18 cellular contexts compared by ENCODE assay signal in genomic region chr9:19634881-19635280, GRCh38.
A peak's percentile ranks its signal among the peaks of the same experiment; 100 is the strongest.
DNase-seq lines count a peak whose midpoint lies in the region; ATAC-seq and TF ChIP-seq lines count a peak whose summit lies in the region.
"Had no signal": no experiment of that assay in that cellular context is flagged by ENCODE, and none has a peak within 500 bp of the region (broad histone marks: within the 10 kb centered on the region; RNA-seq: fewer than 3 reads in every experiment).

No MANE protein-coding gene starts in this region.

- no peaks in the 10 kb centered on the region for H3F3A ChIP-seq in PC-9 (ENCODE audit: insufficient read depth, low read depth)

- H2AFZ ChIP-seq in mesenchymal stem cell (ENCODE audit: low read depth, low read length) (no peak overlapping the region), PC-9 (no peak overlapping the region)

- no peak overlapping the region for H3K14ac ChIP-seq in mesenchymal stem cell (ENCODE audit: low read length in 2 of 2)

- POLR2A ChIA-PET in PC-9 (lab: Charles Lee; ENCODE audit: unreplicated experiment), result no interaction called here

- no TSS peak for BruUV-seq in PC-9 (replicated peaks; lab: Mats Ljungman, UMichigan)

- H2BK15ac ChIP-seq in mesenchymal stem cell (ENCODE audit: low read depth, poor library complexity, severe bottlenecking), result no peak overlapping the region

- TF ChIP-seq CTCF in VCaP (conservative IDR thresholded peaks at IDR 0.05) (no peak), PC-9 (conservative IDR thresholded peaks at IDR 0.05) (no peak)

- no peak overlapping the region for H4K91ac ChIP-seq in mesenchymal stem cell (ENCODE audit: low read length)

- H3K27me3 ChIP-seq in mesenchymal stem cell (ENCODE audit: control insufficient read depth in 1 of 2, insufficient read depth in 1 of 2, low read length in 2 of 2) (no peaks in the 10 kb centered on the region), PC-9 (ENCODE audit: insufficient read depth, low read depth) (no peaks in the 10 kb centered on the region)

- ATAC-seq in HG02885 (IDR thresholded peaks at IDR 0.05; ENCODE audit: poor library complexity, unreplicated experiment), result no peak
- ATAC-seq: GM12878 had no signal

- CTCF ChIA-PET in PC-9 (lab: Charles Lee), result no interaction called here

- no peak overlapping the region for H2BK120ac ChIP-seq in mesenchymal stem cell (ENCODE audit: low read depth, low read length)

- no peaks in the 10 kb centered on the region for H3K79me1 ChIP-seq in mesenchymal stem cell (replicated peaks; ENCODE audit: low read length, poor library complexity, severe bottlenecking)

- no peak overlapping the region for H3K18ac ChIP-seq in mesenchymal stem cell (ENCODE audit: low read depth in 1 of 2, low read length in 2 of 2)

- H3K4me3 ChIP-seq in mesenchymal stem cell (ENCODE audit: insufficient read depth in 1 of 2, low read depth in 1 of 2, low read length in 2 of 2), result no peak overlapping the region
- no peak overlapping the region for H3K4me3 ChIP-seq in PC-9
- H3K4me3 ChIP-seq: GM12878 had no signal

- H3K36me3 ChIP-seq in mesenchymal stem cell (ENCODE audit: control insufficient read depth in 1 of 2, insufficient read depth in 2 of 2, low read depth in 1 of 2, low read length in 2 of 2) (no peaks in the 10 kb centered on the region), PC-9 (ENCODE audit: low read depth) (no peaks in the 10 kb centered on the region)

- H3K9me3 ChIP-seq in mesenchymal stem cell (ENCODE audit: control insufficient read depth, low read length) (no peaks in the 10 kb centered on the region), PC-9 (ENCODE audit: insufficient read depth, low read depth) (no peaks in the 10 kb centered on the region)

- H3K9ac ChIP-seq in mesenchymal stem cell (ENCODE audit: low read length), result no peak overlapping the region

- no peak overlapping the region for H2BK5ac ChIP-seq in mesenchymal stem cell (ENCODE audit: low read depth, low read length, poor library complexity, severe bottlenecking)

- intact Hi-C loops in PC-9 (cut with micrococcal nuclease; ENCODE audit: unreplicated experiment), result no loop called here

- no peaks in the 10 kb centered on the region for H4K20me1 ChIP-seq in PC-9 (ENCODE audit: insufficient read depth)

- H3K4me2 ChIP-seq in mesenchymal stem cell (ENCODE audit: low read length, poor library complexity, severe bottlenecking), result no peak overlapping the region
- H3K4me2 ChIP-seq in PC-9, result no peak overlapping the region

- H3K4me1 ChIP-seq in mesenchymal stem cell (ENCODE audit: control insufficient read depth, insufficient read depth, low read depth, low read length) (no peaks in the 10 kb centered on the region), PC-9 (replicated peaks; ENCODE audit: insufficient read depth) (no peaks in the 10 kb centered on the region)

- no peak overlapping the region for H4K8ac ChIP-seq in mesenchymal stem cell (ENCODE audit: low read length)

- peak; percentile 19 for DNase-seq in SK-N-DZ (ENCODE audit: low spot score)
- DNase-seq in mesenchymal stem cell, result peak; percentile 18
- no peak for DNase-seq in PC-9
- no peak for DNase-seq in stimulated activated CD4-positive, alpha-beta T cell treated with anti-CD3 and anti-CD28 coated beads, Interleukin-4, amount 100 ng/mL, for 24 hours
- DNase-seq: AML-193; CD4-positive, CD25-positive, alpha-beta regulatory T cell; CD8-positive, alpha-beta memory T cell; COR-L47; DMS 273 treated with DMSO at 0.1 percent for 48 hours; DMS53; DND-41; EL; H9; IMR-90; KBM-7 had no signal

- H3K23ac ChIP-seq in mesenchymal stem cell (ENCODE audit: low read length in 2 of 2), result no peak overlapping the region

- H3K79me2 ChIP-seq in PC-9 (ENCODE audit: low read depth), result no peaks in the 10 kb centered on the region

- H3K4ac ChIP-seq in mesenchymal stem cell (ENCODE audit: low read depth in 1 of 2, low read length in 2 of 2), result no peak overlapping the region

- H2AK5ac ChIP-seq in mesenchymal stem cell (ENCODE audit: low read length, severe bottlenecking), result no peak overlapping the region

- H3K9me2 ChIP-seq in PC-9 (ENCODE audit: insufficient read depth), result no peaks in the 10 kb centered on the region

- H3K27ac ChIP-seq in VCaP, result peak overlapping the region; percentile 38; the same call in 1 of the 2 replicates
- H3K27ac ChIP-seq in mesenchymal stem cell (ENCODE audit: low read length, poor library complexity, severe bottlenecking), result no peak overlapping the region
- H3K27ac ChIP-seq in PC-9, result no peak overlapping the region

- no peak overlapping the region for H2BK12ac ChIP-seq in mesenchymal stem cell (ENCODE audit: low read length in 2 of 2)

- WGBS in mesenchymal stem cell, result 40% methylated on average over 1 of the region's 2 CpGs

Comparison
In these comparisons a context has a peak if more than half of its experiments do, and no peak if none do; other contexts are left out.
1. DNase-seq: peak in SK-N-DZ (single experiment) and mesenchymal stem cell (single experiment); none in PC-9 (0 of 2) and stimulated activated CD4-positive, alpha-beta T cell treated with anti-CD3 and anti-CD28 coated beads, Interleukin-4, amount 100 ng/mL, for 24 hours (single experiment).